8 cellular contexts compared by ENCODE assay signal in genomic region chrX:103405009-103405333, GRCh38. TPM values are rescaled to one million over a fixed set of nuclear protein-coding genes. Genes with fewer than 3 reads are reported as not detected.
DNase-seq lines count a peak whose midpoint lies in the region; ATAC-seq and TF ChIP-seq lines count a peak whose summit lies in the region.

No MANE protein-coding gene starts in this region.

- H3K36me3 Mint-ChIP-seq in neural crest cell (ENCODE audit: low read depth), result peaks cover 3% of the 10 kb centered on the region

- peaks cover 35% of the 10 kb centered on the region for H3K4me1 Mint-ChIP-seq in neural crest cell

- H3K79me2 ChIP-seq in DOHH2 (ENCODE audit: control insufficient read depth, low read length), result no peaks in the 10 kb centered on the region

- peak overlapping the region; percentile 96 for H3K27ac Mint-ChIP-seq in neural crest cell (ENCODE audit: unreplicated experiment)

- H3F3A ChIP-seq in DOHH2 (ENCODE audit: control insufficient read depth, insufficient read depth), result no peaks in the 10 kb centered on the region

- H3K4me3 ChIP-seq in DOHH2 (ENCODE audit: low read length), result peak overlapping the region; percentile 77
- H3K4me3 ChIP-seq in coronary artery, result peak overlapping the region; percentile 69

- TF ChIP-seq CTCF in DOHH2 (IDR thresholded peaks at IDR 0.05; ENCODE audit: low read depth, low read length, poor library complexity, severe bottlenecking) (no peak), coronary artery (IDR thresholded peaks at IDR 0.05) (no peak), neural crest cell (conservative IDR thresholded peaks at IDR 0.05) (no peak)

- no peaks in the 10 kb centered on the region for H3K27me3 Mint-ChIP-seq in neural crest cell (ENCODE audit: low read depth)

- peak; percentile 29 for ATAC-seq in HG03442 (IDR thresholded peaks at IDR 0.05; ENCODE audit: unreplicated experiment)
- no peak for ATAC-seq in left colon

- intact Hi-C loops in left colon (cut with DNase I, micrococcal nuclease), result no loop called here

- no peaks in the 10 kb centered on the region for H3K9me3 ChIP-seq in DOHH2 (ENCODE audit: control insufficient read depth, insufficient read depth, low read length)

- H3K4me3 Mint-ChIP-seq in neural crest cell, result peak overlapping the region; percentile 93

- H3K9me2 ChIP-seq in DOHH2 (replicated peaks; ENCODE audit: control insufficient read depth, low read length), result no peaks in the 10 kb centered on the region

- H4K20me1 ChIP-seq in DOHH2 (ENCODE audit: control insufficient read depth, insufficient read depth, low read depth, low read length), result no peaks in the 10 kb centered on the region

- DNase-seq in coronary artery (ENCODE audit: low spot score), result no peak
- DNase-seq in neural crest cell (ENCODE audit: low read depth, low spot score), result no peak
- DNase-seq in A172 (ENCODE audit: low spot score), result no peak
- no peak for DNase-seq in stimulated activated naive CD4-positive, alpha-beta T cell treated with Interleukin-2 at 50 U/mL for 16 hours (lab: John Stamatoyannopoulos, UW)
- DNase-seq in left colon, result no peak
- DNase-seq in GM03348 (ENCODE audit: low spot score), result no peak

- peak overlapping the region; percentile 73 for H3K4me2 ChIP-seq in DOHH2 (ENCODE audit: low read length)

- H3K27ac ChIP-seq in DOHH2 (ENCODE audit: low read depth, low read length) (no peak overlapping the region), coronary artery (peak overlapping the region; percentile 50 to 65)

- H3K36me3 ChIP-seq in DOHH2 (ENCODE audit: control insufficient read depth, low read length), result no peaks in the 10 kb centered on the region

- peaks cover 8% of the 10 kb centered on the region for H3K4me1 ChIP-seq in DOHH2 (ENCODE audit: control insufficient read depth, low read length)

- peaks cover 3% of the 10 kb centered on the region for H3K9me3 Mint-ChIP-seq in neural crest cell

- H3K27me3 ChIP-seq in DOHH2 (ENCODE audit: control insufficient read depth, low read length), result no peaks in the 10 kb centered on the region

RNA-seq across cellular contexts. Expression of gene BEX3, which starts 28.6 kb away (rescaled TPM):
- 310 and 334 TPM in 2 replicates for total RNA-seq in neural crest cell
- 187 and 228 TPM in 2 replicates for total RNA-seq in A172 (2014; rRNA removed; shearing (Covaris generic))
- total RNA-seq in left colon, result 10 to 100 TPM; 29.5 to 33.4 TPM

RNA-seq across cellular contexts. Expression of gene TCEAL9, which starts 48.7 kb away (rescaled TPM):
- total RNA-seq in neural crest cell (42.8 and 46.4 TPM in 2 replicates), left colon (10 to 100 TPM; 25.6 to 28.4 TPM)
- total RNA-seq in A172 (2014; rRNA removed; shearing (Covaris generic)), result 166 and 199 TPM in 2 replicates
